22 cellular contexts compared by ENCODE assay signal in genomic region chr10:25627606-25628005, GRCh38.
"Had no signal": no experiment of that assay in that cellular context is flagged by ENCODE, and none has a peak within 500 bp of the region (broad histone marks: within the 10 kb centered on the region; RNA-seq: fewer than 3 reads in every experiment).

No MANE protein-coding gene starts in this region.

- ATAC-seq: activated T-cell treated with anti-CD3 and anti-CD28 coated beads, Interleukin-2, amount 50 U/mL, for 4 hours; K562; T-helper 17 cell had no signal

- H3K27ac ChIP-seq: PC-9 had no signal

- DNase-seq: activated B cell treated with CpG ODN at 0.5 μM for 24 hours; activated CD4-positive, alpha-beta memory T cell treated with anti-CD3 and anti-CD28 coated beads for 36 hours; activated CD4-positive, alpha-beta T cell treated with anti-CD3 and anti-CD28 coated beads for 1 hour; activated CD4-positive, alpha-beta T cell treated with anti-CD3 and anti-CD28 coated beads, Interleukin-2, amount 10 ng/mL, durations not matched to agents 24 days and 14 days; activated CD8-positive, alpha-beta memory T cell treated with anti-CD3 and anti-CD28 coated beads for 24 hours; activated effector memory CD4-positive, alpha-beta T cell treated with anti-CD3 and anti-CD28 coated beads, Interleukin-2, amount 50 U/mL, for 16 hours; activated naive CD4-positive, alpha-beta T cell treated with anti-CD3 and anti-CD28 coated beads for 36 hours; activated T-cell treated with anti-CD3 and anti-CD28 coated beads, Interleukin-2, amount 50 U/mL, for 4 hours; Karpas-422; MM.1S; NCI-H1105; NCI-H1436 treated with DMSO at 0.1 percent for 48 hours; NCI-H187; NCI-H2081; NCI-H510A treated with DMSO at 0.1 percent for 48 hours; NCI-H69; PC-9; SHP77 treated with DMSO at 0.1 percent for 48 hours; T-helper 17 cell; T-helper 9 cell had no signal

- FAIRE-seq: K562, TTC549 had no signal

- H3K4me3 ChIP-seq: K562, PC-9 had no signal
